ENCODE assay signal across 29 cellular contexts in genomic region chr1:169047074-169047473, GRCh38. TPM values are rescaled to one million over a fixed set of nuclear protein-coding genes. Genes with fewer than 3 reads are reported as not detected.
DNase-seq lines count a peak whose midpoint lies in the region; ATAC-seq and TF ChIP-seq lines count a peak whose summit lies in the region.
"Had no signal": no experiment of that assay in that cellular context is flagged by ENCODE, and none has a peak within 500 bp of the region (broad histone marks: within the 10 kb centered on the region; RNA-seq: fewer than 3 reads in every experiment).

No MANE protein-coding gene starts in this region.

- no peaks in the 10 kb centered on the region for H3K36me3 Mint-ChIP-seq in activated T-cell treated with anti-CD3 and anti-CD28 coated beads, Interleukin-2, amount 50 U/mL, for 24 hours (ENCODE audit: low read depth)
- H3K36me3 Mint-ChIP-seq: memory B cell, naive B cell, type B pancreatic cell had no signal

- no peaks in the 10 kb centered on the region for H3K9me3 ChIP-seq in upper lobe of right lung
- H3K9me3 ChIP-seq: A549, BE2C, Caco-2, gastroesophageal sphincter, stomach had no signal

- peaks cover 75% of the 10 kb centered on the region for H3K4me1 Mint-ChIP-seq in activated T-cell treated with anti-CD3 and anti-CD28 coated beads, Interleukin-2, amount 50 U/mL, for 24 hours (ENCODE audit: low read depth)

- no peak overlapping the region for H3K27ac ChIP-seq in upper lobe of right lung
- H3K27ac ChIP-seq: A549, gastroesophageal sphincter, GM23248, SK-N-MC had no signal

- peaks cover 11% of the 10 kb centered on the region for H3K4me1 ChIP-seq in upper lobe of right lung
- H3K4me1 ChIP-seq: A549, Caco-2 had no signal

- DNase-seq in activated T-cell treated with anti-CD3 and anti-CD28 coated beads, Interleukin-2, amount 50 U/mL, for 24 hours, result peak; percentile 36
- no peak for DNase-seq in activated T-cell treated with anti-CD3 and anti-CD28 coated beads for 4 hours
- DNase-seq in NCI-H226, result peak; percentile 16
- DNase-seq in renal cortical epithelial cell (ENCODE audit: low read depth), result peak; percentile 27
- DNase-seq in NCI-H1092 treated with DMSO at 0.1 percent for 48 hours (lab: John Stamatoyannopoulos, UW), result no peak
- no peak for DNase-seq in KG1 (lab: John Stamatoyannopoulos, UW)
- DNase-seq in upper lobe of right lung, result no peak
- DNase-seq: activated T-cell treated with anti-CD3 and anti-CD28 coated beads, Interleukin-2, amount 50 U/mL, for 4 hours; BE2C; Caco-2; cerebellar nuclear complex; effector CD4-positive, alpha-beta T cell; GM23248; HFFc6; kidney; naive B cell; NCI-H2107; NCI-H510A; nucleus accumbens; stimulated activated CD4-positive, alpha-beta T cell treated with anti-CD3 and anti-CD28 coated beads, Interleukin-4, amount 100 ng/mL, for 1 hour; stomach had no signal

- H3K36me3 ChIP-seq in upper lobe of right lung, result no peaks in the 10 kb centered on the region
- H3K36me3 ChIP-seq: BE2C, gastroesophageal sphincter, stomach had no signal

- no peak overlapping the region for H3K4me3 Mint-ChIP-seq in activated T-cell treated with anti-CD3 and anti-CD28 coated beads, Interleukin-2, amount 50 U/mL, for 24 hours
- H3K4me3 Mint-ChIP-seq: activated naive CD8-positive, alpha-beta T cell; activated T-cell treated with anti-CD3 and anti-CD28 coated beads, Interleukin-2, amount 50 U/mL, for 4 hours; HFFc6; memory B cell; naive B cell; type B pancreatic cell had no signal

- no peaks in the 10 kb centered on the region for H3K9me3 Mint-ChIP-seq in activated T-cell treated with anti-CD3 and anti-CD28 coated beads, Interleukin-2, amount 50 U/mL, for 24 hours
- H3K9me3 Mint-ChIP-seq: activated T-cell treated with anti-CD3 and anti-CD28 coated beads, Interleukin-2, amount 50 U/mL, for 4 hours; HFFc6; memory B cell; type B pancreatic cell had no signal

- no peaks in the 10 kb centered on the region for H3K27me3 Mint-ChIP-seq in activated T-cell treated with anti-CD3 and anti-CD28 coated beads, Interleukin-2, amount 50 U/mL, for 24 hours
- H3K27me3 Mint-ChIP-seq: activated naive CD8-positive, alpha-beta T cell; type B pancreatic cell had no signal

- ATAC-seq in esophagus mucosa, result peak; percentile 21
- no peak for ATAC-seq in upper lobe of right lung
- ATAC-seq: A549; activated T-cell treated with anti-CD3 and anti-CD28 coated beads, Interleukin-2, amount 50 U/mL, for 4 hours; gastroesophageal sphincter had no signal

- intact Hi-C loops in upper lobe of right lung (cut with DNase I), result no loop called here

- no peak for TF ChIP-seq CTCF in upper lobe of right lung (IDR thresholded peaks at IDR 0.05)

- H3K4me3 ChIP-seq in upper lobe of right lung, result no peak overlapping the region
- H3K4me3 ChIP-seq: A549, gastroesophageal sphincter, GM23248, SK-N-MC, smooth muscle cell, stomach had no signal

- peak overlapping the region; percentile 47 for H3K27ac Mint-ChIP-seq in activated T-cell treated with anti-CD3 and anti-CD28 coated beads, Interleukin-2, amount 50 U/mL, for 24 hours
- H3K27ac Mint-ChIP-seq: HFFc6, memory B cell, type B pancreatic cell had no signal

- no peaks in the 10 kb centered on the region for H3K27me3 ChIP-seq in upper lobe of right lung
- H3K27me3 ChIP-seq: BE2C, gastroesophageal sphincter, stomach had no signal

RNA-seq across cellular contexts. Expression of gene ATP1B1, which starts 59.4 kb away (rescaled TPM):
- 125 TPM for total RNA-seq in esophagus mucosa
- 96.4 and 314 TPM in 2 replicates for total RNA-seq in renal cortical epithelial cell
- 192 TPM for total RNA-seq in upper lobe of right lung

Comparison
In these comparisons a context has a peak if more than half of its experiments do, and no peak if none do; other contexts are left out.
1. DNase-seq: peak in activated T-cell treated with anti-CD3 and anti-CD28 coated beads, Interleukin-2, amount 50 U/mL, for 24 hours (single experiment), NCI-H226 (single experiment) and renal cortical epithelial cell (single experiment); none in activated T-cell treated with anti-CD3 and anti-CD28 coated beads for 4 hours (single experiment), NCI-H1092 treated with DMSO at 0.1 percent for 48 hours (single experiment), KG1 (single experiment) and upper lobe of right lung (single experiment).